Comparison of ENCODE assay signal across 17 cellular contexts in the genomic region with DNA sequence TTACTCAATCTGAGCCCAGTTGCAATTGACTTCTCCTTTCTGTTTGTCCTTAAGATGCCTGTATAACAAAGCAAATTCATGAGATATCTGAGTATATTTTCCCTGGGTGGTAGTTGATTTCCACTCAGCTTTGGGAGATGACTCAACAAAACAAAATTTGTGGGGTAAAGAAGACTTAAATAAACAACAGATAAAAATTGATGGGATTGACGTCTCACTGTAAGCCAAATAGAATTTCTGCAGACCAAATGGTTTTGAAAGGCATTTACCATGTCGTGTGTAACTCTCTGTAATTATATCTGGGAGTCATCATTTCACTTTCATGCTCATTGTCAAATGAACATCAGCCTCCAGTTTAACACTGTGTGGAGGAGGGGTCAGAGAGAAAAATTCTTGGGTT.
DNase-seq lines count a peak whose midpoint lies in the region; ATAC-seq and TF ChIP-seq lines count a peak whose summit lies in the region.
"Had no signal": no experiment of that assay in that cellular context is flagged by ENCODE, and none has a peak within 500 bp of the region (broad histone marks: within the 10 kb centered on the region; RNA-seq: fewer than 3 reads in every experiment).

No MANE protein-coding gene starts in this region.

- H3K4me1 Mint-ChIP-seq in mesothelial cell of epicardium (peaks cover 37% of the 10 kb centered on the region), natural killer cell (no peaks in the 10 kb centered on the region)
- H3K4me1 Mint-ChIP-seq: B cell had no signal

- peak; percentile 63 for DNase-seq in NCI-H69 (lab: John Stamatoyannopoulos, UW)
- DNase-seq in amniotic epithelial cell (ENCODE audit: low read depth) = peak; percentile 89
- DNase-seq in fibroblast of villous mesenchyme (ENCODE audit: low read depth) = peak; percentile 90
- no peak for DNase-seq in mesothelial cell of epicardium (ENCODE audit: low spot score in 2 of 2, unreplicated experiment in 2 of 2)
- DNase-seq in natural killer cell = no peak
- DNase-seq: Calu3; CD8-positive, alpha-beta T cell; DMS79 treated with DMSO at 0.1 percent for 48 hours; GF-D8; GOT3; H9; IMR-90 had no signal

- H3K27me3 Mint-ChIP-seq in mesothelial cell of epicardium (ENCODE audit: low read depth) = no peaks in the 10 kb centered on the region
- no peaks in the 10 kb centered on the region for H3K27me3 Mint-ChIP-seq in natural killer cell (ENCODE audit: low read depth in 2 of 2)
- H3K27me3 Mint-ChIP-seq: B cell had no signal

- H3K27ac Mint-ChIP-seq in mesothelial cell of epicardium (peak overlapping the region; percentile 76), natural killer cell (no peak overlapping the region)
- H3K27ac Mint-ChIP-seq: B cell; CD8-positive, alpha-beta T cell; H9 had no signal

- ATAC-seq in HG02852 (IDR thresholded peaks at IDR 0.05; ENCODE audit: unreplicated experiment) (no peak), GM18867 (IDR thresholded peaks at IDR 0.05; ENCODE audit: unreplicated experiment) (no peak), HG02970 (IDR thresholded peaks at IDR 0.05; ENCODE audit: low FRiP score, unreplicated experiment) (no peak), natural killer cell (no peak)
- ATAC-seq: CD8-positive, alpha-beta T cell had no signal

- H3K36me3 Mint-ChIP-seq in mesothelial cell of epicardium = peaks cover 5% of the 10 kb centered on the region
- no peaks in the 10 kb centered on the region for H3K36me3 Mint-ChIP-seq in natural killer cell
- H3K36me3 Mint-ChIP-seq: CD8-positive, alpha-beta T cell had no signal

- H3K4me3 Mint-ChIP-seq in mesothelial cell of epicardium = no peak overlapping the region
- H3K4me3 Mint-ChIP-seq in natural killer cell = no peak overlapping the region
- H3K4me3 Mint-ChIP-seq: B cell; CD8-positive, alpha-beta T cell; H9 had no signal

- H3K9me3 Mint-ChIP-seq in mesothelial cell of epicardium = peaks cover 6% of the 10 kb centered on the region
- no peaks in the 10 kb centered on the region for H3K9me3 Mint-ChIP-seq in natural killer cell

- intact Hi-C loops in natural killer cell (cut with micrococcal nuclease) = no loop called here

- no peak for TF ChIP-seq CTCF in fibroblast of villous mesenchyme (IDR thresholded peaks at IDR 0.05; ENCODE audit: insufficient read depth, low read depth, low read length)
- TF ChIP-seq CTCF in mesothelial cell of epicardium (IDR thresholded peaks at IDR 0.05; ENCODE audit: unreplicated experiment) = no peak
- TF ChIP-seq CTCF in natural killer cell (IDR thresholded peaks at IDR 0.05) = no peak

- H3K4me3 ChIP-seq in fibroblast of villous mesenchyme (ENCODE audit: low read depth, low read length) = no peak overlapping the region
- H3K4me3 ChIP-seq: BLaER1 treated with 17β-estradiol and CSF1 and Interleukin-3, amounts not matched to agents 10 nM and 100 nM had no signal

Comparison
In these comparisons a context has a peak if more than half of its experiments do, and no peak if none do; other contexts are left out.
1. DNase-seq: peak in NCI-H69 (single experiment), amniotic epithelial cell (single experiment) and fibroblast of villous mesenchyme (single experiment); none in mesothelial cell of epicardium (0 of 2) and natural killer cell (single experiment).